8 cellular contexts compared by ENCODE assay signal in genomic region chr12:12266389-12266872, GRCh38. TPM values are rescaled to one million over a fixed set of nuclear protein-coding genes. Genes with fewer than 3 reads are reported as not detected.
DNase-seq lines count a peak whose midpoint lies in the region; ATAC-seq, FAIRE-seq and TF ChIP-seq lines count a peak whose summit lies in the region.

No MANE protein-coding gene starts in this region.

- no peak for FAIRE-seq in K562 (lab: Jason Lieb, UNC)

- TF ChIP-seq EP300 in K562 (IDR thresholded peaks at IDR 0.05; ENCODE audit: low read length), result no peak

- BruUV-seq in K562 (replicated peaks; lab: Mats Ljungman, UMichigan), result no TSS peak

- intact Hi-C loops in CD8-positive, alpha-beta T cell (cut with DNase I, micrococcal nuclease), result loop anchor here in 1 of 2 experiments (2.0 kb wide), 1 partner anchor 90 kb away; the partner anchor contains the start of gene BORCS5
- intact Hi-C loops in K562 (cut with micrococcal nuclease), result loop anchor here (10.0 kb wide), 1 partner anchor 72 kb away; no protein-coding TSS in a partner anchor

- H3K4me3 Mint-ChIP-seq in CD8-positive, alpha-beta T cell, result peak overlapping the region; percentile 87

- H3K27me3 ChIP-seq in CD8-positive, alpha-beta T cell (ENCODE audit: insufficient read depth, low read length), result no peaks in the 10 kb centered on the region
- H3K27me3 ChIP-seq in K562 (ENCODE audit: control insufficient read depth in 2 of 2, insufficient read depth in 2 of 2, low read length in 2 of 2) (no peaks in the 10 kb centered on the region), layer of hippocampus (ENCODE audit: control insufficient read depth, insufficient read depth, low read length) (no peaks in the 10 kb centered on the region)

- CTCF ChIA-PET in CD8-positive, alpha-beta T cell (lab: Charles Lee), result interaction anchor here (0.5 to 1.2 kb wide), 4 partner anchors 27 to 946 kb away, joined by 3 to 4 read pairs (median 3); no protein-coding TSS in a partner anchor
- CTCF ChIA-PET in K562 (lab: Yijun Ruan, JAX; ENCODE audit: low intra/inter-chr PET ratio), result no interaction called here

- H3K9me3 ChIP-seq in CD8-positive, alpha-beta T cell (ENCODE audit: low read length), result no peaks in the 10 kb centered on the region
- no peaks in the 10 kb centered on the region; the same call in 1 of the 2 replicates for H3K9me3 ChIP-seq in K562 (replicated peaks; ENCODE audit: control insufficient read depth, insufficient read depth, low read depth, low read length)

- H3K4me3 ChIP-seq in CD8-positive, alpha-beta T cell (ENCODE audit: low read depth, low read length), result peak overlapping the region; percentile 85
- peak overlapping the region; percentile 81 for H3K4me3 ChIP-seq in K562

- 0% methylated on average over 4 of the region's 27 CpGs for WGBS in K562 (ENCODE audit: insufficient coverage, low coverage, missing lambda C conversion rate)

- H3K79me2 ChIP-seq in K562 (ENCODE audit: control insufficient read depth, insufficient read depth, low read length), result peaks cover 47% of the 10 kb centered on the region

- TF ChIP-seq CTCF in CD8-positive, alpha-beta T cell (IDR thresholded peaks at IDR 0.05), result no peak
- no peak for TF ChIP-seq CTCF in K562 (IDR thresholded peaks at IDR 0.05 in 2 of 3, conservative IDR thresholded peaks at IDR 0.05 in 1 of 3; ENCODE audit: insufficient read depth in 2 of 3, low read depth in 1 of 3, low read length in 3 of 3)

- peak overlapping the region; percentile 84 for H2AFZ ChIP-seq in K562 (ENCODE audit: low read depth, low read length)

- peak overlapping the region; percentile 90 for H3K4me2 ChIP-seq in K562 (ENCODE audit: insufficient read depth, low read length)

- no peak for DNase-seq in CD8-positive, alpha-beta T cell
- peak; percentile 12 for DNase-seq in HPDE6-E6E7 (ENCODE audit: extremely low spot score)
- DNase-seq in K562 (ENCODE audit: extremely low read depth in 1 of 4, low spot score in 3 of 4), result no peak
- peak in 27 of 49 donors; percentile 23 to 73 (median 46) for DNase-seq in substantia nigra (lab: John Stamatoyannopoulos, UW)
- no peak for DNase-seq in NCI-H187 (lab: John Stamatoyannopoulos, UW)
- DNase-seq in activated CD8-positive, alpha-beta memory T cell treated with anti-CD3 and anti-CD28 coated beads for 24 hours, result no peak

- in situ Hi-C loops in K562 (cut with MboI), result no loop called here

- no peak for TF ChIP-seq POLR2A in K562 (conservative IDR thresholded peaks at IDR 0.05)

- peak overlapping the region; percentile 35 for H3K27ac ChIP-seq in CD8-positive, alpha-beta T cell (ENCODE audit: low read depth, low read length)
- H3K27ac ChIP-seq in K562 (ENCODE audit: extremely low read depth, low read depth, low read length) (peak overlapping the region; percentile 97), layer of hippocampus (ENCODE audit: low read depth, low read length) (peak overlapping the region; percentile 97), substantia nigra (ENCODE audit: low read depth, low read length, poor library complexity, severe bottlenecking) (peak overlapping the region; percentile 87)

- H3K27me3 Mint-ChIP-seq in CD8-positive, alpha-beta T cell (ENCODE audit: low read depth), result peaks cover 31% of the 10 kb centered on the region

- H3K27ac Mint-ChIP-seq in CD8-positive, alpha-beta T cell, result no peak overlapping the region

- H4K20me1 ChIP-seq in K562 (replicated peaks; ENCODE audit: control insufficient read depth, insufficient read depth, low read length), result no peaks in the 10 kb centered on the region; the same call in 1 of the 2 replicates

- no peaks in the 10 kb centered on the region for H3K9me3 Mint-ChIP-seq in CD8-positive, alpha-beta T cell

- no peak for ATAC-seq in CD8-positive, alpha-beta T cell
- ATAC-seq in K562, result peak; percentile 72
- ATAC-seq in HG03108 (IDR thresholded peaks at IDR 0.05; ENCODE audit: unreplicated experiment), result no peak

- H3K36me3 ChIP-seq in CD8-positive, alpha-beta T cell (ENCODE audit: insufficient read depth, low read length), result no peaks in the 10 kb centered on the region
- H3K36me3 ChIP-seq in K562 (ENCODE audit: control insufficient read depth, insufficient read depth, low read length), result no peaks in the 10 kb centered on the region

- H3K9me1 ChIP-seq in K562 (ENCODE audit: control insufficient read depth, insufficient read depth, low read length), result no peaks in the 10 kb centered on the region

- peak overlapping the region; percentile 91 to 100 for H3K9ac ChIP-seq in K562 (ENCODE audit: insufficient read depth in 1 of 2, low read depth in 2 of 2, low read length in 2 of 2)

- H3K4me1 ChIP-seq in CD8-positive, alpha-beta T cell (ENCODE audit: insufficient read depth, low read length), result peaks cover 14% of the 10 kb centered on the region
- peaks cover 0 to 5% of the 10 kb centered on the region in 2 experiments; a peak in 3 of 5 replicates for H3K4me1 ChIP-seq in K562 (replicated peaks in 1 of 2; ENCODE audit: control insufficient read depth in 2 of 2, insufficient read depth in 2 of 2, low read length in 2 of 2)

- H3K4me1 Mint-ChIP-seq in CD8-positive, alpha-beta T cell (ENCODE audit: low read depth), result peaks cover 23% of the 10 kb centered on the region

- no peak for TF ChIP-seq RAD21 in K562 (CRISPR knock-in tag; conservative IDR thresholded peaks at IDR 0.05 in 1 of 2, IDR thresholded peaks at IDR 0.05 in 1 of 2)

- H3K36me3 Mint-ChIP-seq in CD8-positive, alpha-beta T cell, result no peaks in the 10 kb centered on the region

- POLR2A ChIA-PET in CD8-positive, alpha-beta T cell (lab: Charles Lee), result interaction anchor here (1.5 kb wide), 1 partner anchor 61 kb away, joined by 4 read pairs; no protein-coding TSS in a partner anchor
- POLR2A ChIA-PET in K562 (lab: Yijun Ruan, JAX), result interaction anchor here (0.5 to 1.1 kb wide), 8 partner anchors 16 to 207 kb away, joined by 3 to 4 read pairs (median 3); no protein-coding TSS in a partner anchor

TF ChIP-seq in K562, 482 proteins besides CTCF, POLR2A, EP300 and RAD21 (continues in another document):
- TF ChIP-seq ZC3H11A (IDR thresholded peaks at IDR 0.05; ENCODE audit: low read depth, low read length), result no peak
- TF ChIP-seq ZBTB7A (IDR thresholded peaks at IDR 0.05; ENCODE audit: borderline replicate concordance, control insufficient read depth, low read depth, low read length), result peak; percentile 37; the same call in 1 of the 2 replicates
- TF ChIP-seq PHF20 (IDR thresholded peaks at IDR 0.05; ENCODE audit: partially characterized antibody), result no peak
- no peak for TF ChIP-seq NR2C2 (CRISPR knock-in tag; IDR thresholded peaks at IDR 0.05)
- 0 out of 2 replicates have a peak, but pooled peaks have one; percentile 18 for TF ChIP-seq NR2C2 (tag; IDR thresholded peaks at IDR 0.05)
- TF ChIP-seq MEF2D (tag; conservative IDR thresholded peaks at IDR 0.05; ENCODE audit: low read depth), result no peak
- no peak for TF ChIP-seq CREB3L1 (IDR thresholded peaks at IDR 0.05; ENCODE audit: borderline replicate concordance, low read depth)
- TF ChIP-seq RBM15 (IDR thresholded peaks at IDR 0.05; ENCODE audit: insufficient read depth, low read length), result no peak
- TF ChIP-seq ZNF274 (IDR thresholded peaks at IDR 0.05; ENCODE audit: borderline replicate concordance, low read depth, low read length), result no peak
- no peak for TF ChIP-seq CBX2 (IDR thresholded peaks at IDR 0.05; ENCODE audit: insufficient read depth, low read length, poor library complexity, severe bottlenecking)
- no peak for TF ChIP-seq CHCHD3 (CRISPR knock-in tag; IDR thresholded peaks at IDR 0.05)
- TF ChIP-seq ETS1 (conservative IDR thresholded peaks at IDR 0.05; ENCODE audit: control insufficient read depth, low read depth, low read length), result 0 out of 2 replicates have a peak, but pooled peaks have one; percentile 1

RNA-seq across cellular contexts. Expression of gene LRP6, which starts 0.4 kb away (rescaled TPM):
- total RNA-seq in CD8-positive, alpha-beta T cell, result 1 to 10 TPM; 1.3 to 2.1 TPM
- 38.8 and 60.4 TPM in 2 replicates for total RNA-seq in K562 (2011; cell fraction: chromatin; rRNA removed; ENCODE audit: low replicate concordance)
- 28.2 and 38.7 TPM in 2 replicates for total RNA-seq in K562 (2011; cell fraction: nucleolus; rRNA removed)
- 30.5 and 33.0 TPM in 2 replicates for total RNA-seq in K562 (2011; cell fraction: nucleoplasm; rRNA removed)
- total RNA-seq in K562 (2014; rRNA removed), result 17.0 and 18.9 TPM in 2 replicates
- total RNA-seq in K562 (2014; rRNA removed; fragmentation: Illumina TruSeq; extraction: Trizol), result 10.8 and 13.4 TPM in 2 replicates
- total RNA-seq in K562 (2015; rRNA removed; fragmentation: Illumina TruSeq; extraction: Trizol), result 11.5 and 12.3 TPM in 2 replicates
- total RNA-seq in K562 (2021), result 13.2 and 15.5 TPM in 2 replicates
- polyA plus RNA-seq in K562 (2011; rRNA removed), result 10.2 and 11.3 TPM in 2 replicates
- polyA plus RNA-seq in K562 (2011; cell fraction: cytosol; rRNA removed), result 19.2 and 20.8 TPM in 2 replicates
- polyA plus RNA-seq in K562 (2011; cell fraction: nucleus; rRNA removed), result 29.8 and 46.7 TPM in 2 replicates
- polyA plus RNA-seq in K562 (2012), result 7.7 and 9.4 TPM in 2 replicates
- polyA plus RNA-seq in K562 (2014; fragmentation: Illumina TruSeq; extraction: Trizol), result 7.8 and 10.5 TPM in 2 replicates
- polyA plus RNA-seq in K562 (2014; fragmentation: Nextera tagmentation; extraction: Ambion mirVana), result 10 to 100 TPM in 1 of 2 experiments, 1 to 10 TPM in 1; 3.0 to 10.3 TPM
- polyA plus RNA-seq in K562 (2014; rRNA removed), result 8.1 and 9.9 TPM in 2 replicates
- polyA minus RNA-seq in K562 (2011; rRNA and poly(A)+ RNA removed), result 68.0 and 70.2 TPM in 2 replicates
- polyA minus RNA-seq in K562 (2011; cell fraction: cytosol; rRNA and poly(A)+ RNA removed), result 16.3 and 20.8 TPM in 2 replicates
- 21.0 and 26.5 TPM in 2 replicates for polyA minus RNA-seq in K562 (2011; cell fraction: nucleus; rRNA and poly(A)+ RNA removed)

Comparison
In these comparisons a context has a peak if more than half of its experiments do, and no peak if none do; other contexts are left out.
1. DNase-seq: peak in HPDE6-E6E7 (single experiment) and substantia nigra (27 of 49); none in CD8-positive, alpha-beta T cell (0 of 7), K562 (0 of 4), NCI-H187 (0 of 2) and activated CD8-positive, alpha-beta memory T cell treated with anti-CD3 and anti-CD28 coated beads for 24 hours (single experiment).
2. H3K27ac ChIP-seq: peak in every context shown above with its lines; median percentile 97 in K562; 97 in layer of hippocampus; 87 in substantia nigra; 35 in CD8-positive, alpha-beta T cell.